In genomic region chr6:75266716-75267291, GRCh38 we compare ENCODE assay signal across 8 cellular contexts. TPM values are rescaled to one million over a fixed set of nuclear protein-coding genes. Genes with fewer than 3 reads are reported as not detected.
DNase-seq lines count a peak whose midpoint lies in the region; ATAC-seq, FAIRE-seq and TF ChIP-seq lines count a peak whose summit lies in the region.

No MANE protein-coding gene starts in this region.

- peak; percentile 93 for FAIRE-seq in TTC549 (lab: Jason Lieb, UNC)

- no peaks in the 10 kb centered on the region for H3K27me3 ChIP-seq in foreskin keratinocyte

- H3K27ac ChIP-seq in foreskin keratinocyte = no peak overlapping the region

- H3K4me1 ChIP-seq in foreskin keratinocyte = peaks cover 24% of the 10 kb centered on the region

- TF ChIP-seq CTCF in LNCAP (IDR thresholded peaks at IDR 0.05) (peak; percentile 82), foreskin keratinocyte (conservative IDR thresholded peaks at IDR 0.05) (peak; percentile 89)

- ATAC-seq in GM21825 (IDR thresholded peaks at IDR 0.05; ENCODE audit: unreplicated experiment) = peak; percentile 83
- peak; percentile 57 for ATAC-seq in foreskin keratinocyte

- DNase-seq in SIG-M5 treated with dmso at 0.1 percent for 504 hours (lab: John Stamatoyannopoulos, UW; ENCODE audit: unreplicated experiment) (peak; percentile 27), SIG-M5 (lab: John Stamatoyannopoulos, UW) (no peak), foreskin keratinocyte (no peak), renal cortical epithelial cell (ENCODE audit: low read depth) (peak; percentile 78)
- DNase-seq in activated T-cell treated with anti-CD3 and anti-CD28 coated beads, Interleukin-2, amount 50 U/mL, for 48 hours = no peak

RNA-seq across cellular contexts. Expression of gene TMEM30A, which starts 17.8 kb away (rescaled TPM):
- total RNA-seq in foreskin keratinocyte (69.1 and 72.1 TPM in 2 replicates), renal cortical epithelial cell (256 and 346 TPM in 2 replicates)
- polyA plus RNA-seq in foreskin keratinocyte = 24.5 and 28.8 TPM in 2 replicates

RNA-seq across cellular contexts. Expression of gene COX7A2, which starts 23.2 kb away (rescaled TPM):
- total RNA-seq in foreskin keratinocyte (475 and 490 TPM in 2 replicates), renal cortical epithelial cell (70.5 and 352 TPM in 2 replicates)
- polyA plus RNA-seq in foreskin keratinocyte = 478 and 491 TPM in 2 replicates

Comparison
In these comparisons a context has a peak if more than half of its experiments do, and no peak if none do; other contexts are left out.
1. DNase-seq: peak in SIG-M5 treated with dmso at 0.1 percent for 504 hours (single experiment) and renal cortical epithelial cell (single experiment); none in SIG-M5 (single experiment), foreskin keratinocyte (0 of 2) and activated T-cell treated with anti-CD3 and anti-CD28 coated beads, Interleukin-2, amount 50 U/mL, for 48 hours (0 of 2).